Comparison of ENCODE assay signal across 16 cellular contexts in genomic region chr15:83304861-83305661, GRCh38. TPM values are rescaled to one million over a fixed set of nuclear protein-coding genes. Genes with fewer than 3 reads are reported as not detected.
A peak's percentile ranks its signal among the peaks of the same experiment; 100 is the strongest.
DNase-seq lines count a peak whose midpoint lies in the region; ATAC-seq, FAIRE-seq and TF ChIP-seq lines count a peak whose summit lies in the region.
"Had no signal": no experiment of that assay in that cellular context is flagged by ENCODE, and none has a peak within 500 bp of the region (broad histone marks: within the 10 kb centered on the region; RNA-seq: fewer than 3 reads in every experiment).

No MANE protein-coding gene starts in this region.

- no peak overlapping the region for H3K4me3 Mint-ChIP-seq in mesothelial cell of epicardium
- H3K4me3 Mint-ChIP-seq: activated T-helper 1 cell treated with anti-CD3 and anti-CD28 coated beads, Interleukin-12 subunit alpha, Interleukin-12 subunit beta, Interleukin-2, Interleukin-4 antibody, amounts not matched to agents 30 ng/mL and 10 ng/mL and 1 ng/mL, durations not matched to agents 14 hours and 24 hours and 36 hours had no signal

- peaks cover 8% of the 10 kb centered on the region for H3K36me3 Mint-ChIP-seq in mesothelial cell of epicardium

- no peaks in the 10 kb centered on the region for H3K9me3 ChIP-seq in endothelial cell of umbilical vein (replicated peaks; ENCODE audit: control insufficient read depth, insufficient read depth, low read length)
- H3K9me3 ChIP-seq: tibial artery had no signal

- H3K27me3 Mint-ChIP-seq in mesothelial cell of epicardium (ENCODE audit: low read depth) = no peaks in the 10 kb centered on the region

- peaks cover 1% of the 10 kb centered on the region for H3K4me1 ChIP-seq in endothelial cell of umbilical vein (ENCODE audit: control insufficient read depth, extremely low read depth, insufficient read depth, low read length)
- H3K4me1 ChIP-seq: tibial artery had no signal

- CTCF ChIA-PET in endothelial cell of umbilical vein (lab: Charles Lee) = interaction anchor here (1.6 to 1.8 kb wide), 2 partner anchors 36 to 57 kb away, joined by 3 to 4 read pairs; no protein-coding TSS in a partner anchor

- no peak for FAIRE-seq in endothelial cell of umbilical vein (lab: Jason Lieb, UNC)
- FAIRE-seq: GM18507 had no signal

- no peaks in the 10 kb centered on the region for H3K79me2 ChIP-seq in endothelial cell of umbilical vein (ENCODE audit: control insufficient read depth, insufficient read depth, low read length)

- H3K4me3 ChIP-seq in endothelial cell of umbilical vein (replicated peaks in 1 of 3; ENCODE audit: insufficient read depth in 1 of 3, low read depth in 1 of 3, low read length in 3 of 3) = no peak overlapping the region
- H3K4me3 ChIP-seq: tibial artery had no signal

- peaks cover 54% of the 10 kb centered on the region for H3K4me1 Mint-ChIP-seq in mesothelial cell of epicardium

- H3K36me3 ChIP-seq in endothelial cell of umbilical vein (ENCODE audit: control insufficient read depth in 2 of 2, extremely low read depth in 1 of 2, insufficient read depth in 2 of 2, low read length in 2 of 2) = no peaks in the 10 kb centered on the region
- H3K36me3 ChIP-seq: tibial artery had no signal

- TF ChIP-seq CTCF in endothelial cell of umbilical vein (IDR thresholded peaks at IDR 0.05; ENCODE audit: extremely low read depth in 1 of 2, insufficient read depth in 1 of 2, low read depth in 1 of 2, low read length in 2 of 2) = no peak
- no peak for TF ChIP-seq CTCF in mesothelial cell of epicardium (IDR thresholded peaks at IDR 0.05; ENCODE audit: unreplicated experiment)

- peak overlapping the region; percentile 94 for H3K27ac Mint-ChIP-seq in mesothelial cell of epicardium
- H3K27ac Mint-ChIP-seq: activated T-helper 1 cell treated with anti-CD3 and anti-CD28 coated beads, Interleukin-12 subunit alpha, Interleukin-12 subunit beta, Interleukin-2, Interleukin-4 antibody, amounts not matched to agents 30 ng/mL and 10 ng/mL and 1 ng/mL, durations not matched to agents 14 hours and 24 hours and 36 hours had no signal

- no peak overlapping the region for H3K4me2 ChIP-seq in endothelial cell of umbilical vein (ENCODE audit: insufficient read depth, low read length)

- TF ChIP-seq POLR2A in endothelial cell of umbilical vein (IDR thresholded peaks at IDR 0.05; ENCODE audit: low read depth, low read length) = no peak

- H3K9ac ChIP-seq in endothelial cell of umbilical vein (replicated peaks; ENCODE audit: extremely low read depth, insufficient read depth, low read length) = no peak overlapping the region

- H2AFZ ChIP-seq in endothelial cell of umbilical vein (ENCODE audit: low read depth, low read length) = peak overlapping the region; percentile 26

- H4K20me1 ChIP-seq in endothelial cell of umbilical vein (replicated peaks; ENCODE audit: control insufficient read depth, extremely low read depth, insufficient read depth, low read length) = no peaks in the 10 kb centered on the region

- no TSS peak for BruUV-seq in endothelial cell of umbilical vein (replicated peaks; lab: Mats Ljungman, UMichigan)

- dilution Hi-C loops in endothelial cell of umbilical vein (cut with MboI; ENCODE audit: extremely low pct_ligation_motif_present, low sequenced_read_pairs) = no loop called here

- intact Hi-C loops in endothelial cell of umbilical vein (cut with micrococcal nuclease) = no loop called here

- H3K27ac ChIP-seq in endothelial cell of umbilical vein (ENCODE audit: insufficient read depth, low read depth, low read length) = no peak overlapping the region
- H3K27ac ChIP-seq: 22Rv1, C4-2B, tibial artery, VCaP had no signal

- H3K9me1 ChIP-seq in endothelial cell of umbilical vein (replicated peaks; ENCODE audit: control insufficient read depth, extremely low read depth, insufficient read depth, low read length) = no peaks in the 10 kb centered on the region

- no peaks in the 10 kb centered on the region for H3K27me3 ChIP-seq in endothelial cell of umbilical vein (ENCODE audit: control insufficient read depth in 2 of 2, insufficient read depth in 2 of 2, low read length in 2 of 2)

- POLR2A ChIA-PET in endothelial cell of umbilical vein (lab: Charles Lee) = no interaction called here

- peaks cover 11% of the 10 kb centered on the region for H3K9me3 Mint-ChIP-seq in mesothelial cell of epicardium
- H3K9me3 Mint-ChIP-seq: activated T-helper 1 cell treated with anti-CD3 and anti-CD28 coated beads, Interleukin-12 subunit alpha, Interleukin-12 subunit beta, Interleukin-2, Interleukin-4 antibody, amounts not matched to agents 30 ng/mL and 10 ng/mL and 1 ng/mL, durations not matched to agents 14 hours and 24 hours and 36 hours had no signal

- ATAC-seq in HG02588 (IDR thresholded peaks at IDR 0.05; ENCODE audit: unreplicated experiment) = no peak
- ATAC-seq in HG03354 (IDR thresholded peaks at IDR 0.05; ENCODE audit: poor library complexity, severe bottlenecking, unreplicated experiment) = no peak
- ATAC-seq: Right ventricle myocardium inferior had no signal

- DNase-seq in NCI-H82 (lab: John Stamatoyannopoulos, UW) = peak; percentile 87
- no peak for DNase-seq in NCI-H82 treated with DMSO at 0.1 percent for 48 hours (lab: John Stamatoyannopoulos, UW; ENCODE audit: unreplicated experiment)
- DNase-seq in endothelial cell of umbilical vein (ENCODE audit: low read depth, low spot score) = no peak
- DNase-seq in mesothelial cell of epicardium (ENCODE audit: low spot score in 2 of 2, unreplicated experiment in 2 of 2) = no peak
- no peak for DNase-seq in NCI-H187 (lab: John Stamatoyannopoulos, UW)
- DNase-seq in NCI-H2107 treated with DMSO at 0.1 percent for 48 hours (lab: John Stamatoyannopoulos, UW; ENCODE audit: unreplicated experiment) = no peak
- DNase-seq: T-helper 1 cell, tibial artery had no signal

TF ChIP-seq in endothelial cell of umbilical vein, 7 proteins besides CTCF, POLR2A, EP300 and RAD21:
- TF ChIP-seq, protein P1, sequence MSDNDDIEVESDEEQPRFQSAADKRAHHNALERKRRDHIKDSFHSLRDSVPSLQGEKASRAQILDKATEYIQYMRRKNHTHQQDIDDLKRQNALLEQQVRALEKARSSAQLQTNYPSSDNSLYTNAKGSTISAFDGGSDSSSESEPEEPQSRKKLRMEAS (IDR thresholded peaks at IDR 0.05; ENCODE audit: insufficient read depth, insufficient read length) = no peak
- TF ChIP-seq FOS (IDR thresholded peaks at IDR 0.05; ENCODE audit: borderline replicate concordance, insufficient read depth, low read length) = no peak
- TF ChIP-seq GATA2 (IDR thresholded peaks at IDR 0.05; ENCODE audit: insufficient read depth, insufficient read length, low read depth, low read length) = no peak
- TF ChIP-seq JUN (IDR thresholded peaks at IDR 0.05; ENCODE audit: borderline replicate concordance, insufficient read depth, insufficient read length, low read depth) = no peak
- no peak for TF ChIP-seq EZH2 (IDR thresholded peaks at IDR 0.05; ENCODE audit: borderline replicate concordance, low read depth, low read length, severe bottlenecking)
- TF ChIP-seq POLR2AphosphoS5 (IDR thresholded peaks at IDR 0.05; ENCODE audit: insufficient read depth, low read depth, low read length) = no peak
- TF ChIP-seq MYC (IDR thresholded peaks at IDR 0.05; ENCODE audit: low read depth, low read length) = no peak

RNA-seq across cellular contexts. Expression of gene BNC1, which starts 20.6 kb away (rescaled TPM):
- 2.9 and 3.4 TPM in 2 replicates for total RNA-seq in endothelial cell of umbilical vein
- 3.9 TPM in 2 replicates for polyA plus RNA-seq in endothelial cell of umbilical vein
- polyA plus RNA-seq in endothelial cell of umbilical vein (2011; cell fraction: cytosol; rRNA removed) = 5.8 and 5.9 TPM in 2 replicates
- 8.2 and 9.0 TPM in 2 replicates for polyA plus RNA-seq in endothelial cell of umbilical vein (2011; cell fraction: nucleus; rRNA removed)
- polyA plus RNA-seq in endothelial cell of umbilical vein (2012) = 3.2 and 7.9 TPM in 2 replicates
- polyA minus RNA-seq in endothelial cell of umbilical vein = 8.9 and 10.9 TPM in 2 replicates
- not detected for polyA minus RNA-seq in endothelial cell of umbilical vein (2011; cell fraction: cytosol; rRNA and poly(A)+ RNA removed)
- polyA minus RNA-seq in endothelial cell of umbilical vein (2011; cell fraction: nucleus; rRNA and poly(A)+ RNA removed) = 6.1 and 6.3 TPM in 2 replicates
- 49.5 to 54.0 TPM (median 50.9 TPM) in 3 replicates for total RNA-seq in mesothelial cell of epicardium
- total RNA-seq: activated T-helper 1 cell treated with anti-CD3 and anti-CD28 coated beads, Interleukin-12 subunit alpha, Interleukin-12 subunit beta, Interleukin-2, Interleukin-4 antibody, amounts not matched to agents 30 ng/mL and 10 ng/mL and 1 ng/mL, durations not matched to agents 14 hours and 24 hours and 36 hours had no signal

Comparison
In these comparisons a context has a peak if more than half of its experiments do, and no peak if none do; other contexts are left out.
1. RNA of gene BNC1, which starts 20.6 kb away (total RNA-seq): 49.5 to 54.0 TPM in mesothelial cell of epicardium; 2.9 to 3.4 TPM in endothelial cell of umbilical vein; every median in the first group is over 10 times any median in the second.